8 cellular contexts compared by ENCODE assay signal in genomic region chr7:131544449-131545425, GRCh38. TPM values are rescaled to one million over a fixed set of nuclear protein-coding genes. Genes with fewer than 3 reads are reported as not detected.
A peak's percentile ranks its signal among the peaks of the same experiment; 100 is the strongest.
DNase-seq lines count a peak whose midpoint lies in the region; FAIRE-seq and TF ChIP-seq lines count a peak whose summit lies in the region.

No MANE protein-coding gene starts in this region.

- no peaks in the 10 kb centered on the region for H3K79me2 ChIP-seq in MM.1S (ENCODE audit: low read length)

- TF ChIP-seq POLR2A in breast epithelium (IDR thresholded peaks at IDR 0.05) (no peak), GM12892 (IDR thresholded peaks at IDR 0.05; ENCODE audit: low read depth, low read length) (no peak)

- no peaks in the 10 kb centered on the region for H4K20me1 ChIP-seq in MM.1S (ENCODE audit: insufficient read depth, low read length)

- H3K9me2 ChIP-seq in MM.1S (replicated peaks; ENCODE audit: insufficient read depth, low read length) = no peaks in the 10 kb centered on the region

- H3K9me3 ChIP-seq in MM.1S (replicated peaks; ENCODE audit: insufficient read depth, low read length) = no peaks in the 10 kb centered on the region
- no peaks in the 10 kb centered on the region for H3K9me3 ChIP-seq in breast epithelium
- H3K9me3 ChIP-seq in neuronal stem cell (replicated peaks in 1 of 2; ENCODE audit: control insufficient read depth in 2 of 2, insufficient read depth in 1 of 2, low read depth in 1 of 2, low read length in 2 of 2) = peaks cover 3 to 10% of the 10 kb centered on the region in 2 donors

- peak overlapping the region; percentile 26 for H2AK5ac ChIP-seq in neuronal stem cell (ENCODE audit: low read depth, low read length)

- no peak for FAIRE-seq in GM12892 (lab: Jason Lieb, UNC)

- H3K4me2 ChIP-seq in MM.1S (ENCODE audit: low read depth, low read length) (no peak overlapping the region), neuronal stem cell (ENCODE audit: insufficient read depth, low read length, poor library complexity, severe bottlenecking) (no peak overlapping the region)

- no peak overlapping the region for H2BK120ac ChIP-seq in neuronal stem cell (ENCODE audit: low read depth, low read length)

- H4K91ac ChIP-seq in neuronal stem cell (ENCODE audit: low read depth, low read length, poor library complexity) = no peak overlapping the region

- H3K27me3 ChIP-seq in MM.1S (replicated peaks; ENCODE audit: insufficient read depth, low read length) = no peaks in the 10 kb centered on the region
- no peaks in the 10 kb centered on the region for H3K27me3 ChIP-seq in breast epithelium
- H3K27me3 ChIP-seq in neuronal stem cell (ENCODE audit: control insufficient read depth in 3 of 3, insufficient read depth in 3 of 3, low read depth in 1 of 3, low read length in 3 of 3) = no peaks in the 10 kb centered on the region

- peak; percentile 10; the same call in 1 of the 2 replicates for TF ChIP-seq CTCF in MM.1S (IDR thresholded peaks at IDR 0.05; ENCODE audit: low read length)
- TF ChIP-seq CTCF in breast epithelium (IDR thresholded peaks at IDR 0.05) = no peak

- no peak overlapping the region for H3K14ac ChIP-seq in neuronal stem cell (ENCODE audit: low read length)

- no peaks in the 10 kb centered on the region for H3F3A ChIP-seq in MM.1S (ENCODE audit: insufficient read depth, low read length)

- H3K36me3 ChIP-seq in MM.1S (replicated peaks; ENCODE audit: insufficient read depth, low read length) (no peaks in the 10 kb centered on the region), breast epithelium (no peaks in the 10 kb centered on the region), neuronal stem cell (replicated peaks in 1 of 2; ENCODE audit: control insufficient read depth in 2 of 2, insufficient read depth in 2 of 2, low read length in 2 of 2) (peaks cover 5 to 53% of the 10 kb centered on the region in 2 donors)

- 0 out of 2 replicates have a peak, but pooled peaks cover 5% of the 10 kb centered on the region for H3K4me1 ChIP-seq in MM.1S (ENCODE audit: low read length)
- H3K4me1 ChIP-seq in breast epithelium = no peaks in the 10 kb centered on the region
- peaks cover 8 to 16% of the 10 kb centered on the region in 2 donors for H3K4me1 ChIP-seq in neuronal stem cell (ENCODE audit: control insufficient read depth in 2 of 2, insufficient read depth in 1 of 2, low read depth in 1 of 2, low read length in 2 of 2)

- H3K4ac ChIP-seq in neuronal stem cell (ENCODE audit: low read length) = no peak overlapping the region

- intact Hi-C loops in breast epithelium (cut with DNase I; ENCODE audit: low total_unique reads) = no loop called here

- no peak overlapping the region for H2BK15ac ChIP-seq in neuronal stem cell (ENCODE audit: low read length)

- no peak overlapping the region for H2BK5ac ChIP-seq in neuronal stem cell (ENCODE audit: low read length)

- no peak overlapping the region for H3K18ac ChIP-seq in neuronal stem cell (ENCODE audit: low read length)

- DNase-seq in GDM1 (lab: John Stamatoyannopoulos, UW) (peak; percentile 12), MM.1S (no peak), breast epithelium (ENCODE audit: low spot score in 2 of 2) (no peak), neuronal stem cell (ENCODE audit: low spot score) (no peak), OCI-M2 (lab: John Stamatoyannopoulos, UW; ENCODE audit: unreplicated experiment) (no peak), epidermal melanocyte (ENCODE audit: insufficient read length, low spot score) (no peak), GM12892 (ENCODE audit: insufficient read length) (no peak), LoVo (ENCODE audit: low spot score) (no peak)

- H3K9ac ChIP-seq in MM.1S (ENCODE audit: low read length) (no peak overlapping the region), neuronal stem cell (ENCODE audit: low read depth, low read length, poor library complexity) (no peak overlapping the region)

- no peak overlapping the region for H3K23ac ChIP-seq in neuronal stem cell (ENCODE audit: low read depth, low read length, poor library complexity)

- no peak overlapping the region for H2BK12ac ChIP-seq in neuronal stem cell (ENCODE audit: low read length)

- H2AFZ ChIP-seq in MM.1S (ENCODE audit: low read length) = no peak overlapping the region
- no peak overlapping the region for H2AFZ ChIP-seq in neuronal stem cell (ENCODE audit: low read length)

- H3K79me1 ChIP-seq in neuronal stem cell (ENCODE audit: low read depth, low read length) = peaks cover 2% of the 10 kb centered on the region

- no peak overlapping the region for H4K8ac ChIP-seq in neuronal stem cell (ENCODE audit: low read depth, low read length)

- H3K4me3 ChIP-seq in MM.1S (ENCODE audit: low read length) = no peak overlapping the region
- H3K4me3 ChIP-seq in breast epithelium = no peak overlapping the region
- H3K4me3 ChIP-seq in neuronal stem cell (ENCODE audit: low read length in 2 of 2) = no peak overlapping the region

- no CpG with 5 or more reads among the region's 18 CpGs for WGBS in neuronal stem cell (ENCODE audit: extremely low coverage in 2 of 2, insufficient read length in 2 of 2, insufficient replicate concordance in 1 of 2), 2 donors

- H3K27ac ChIP-seq in MM.1S (ENCODE audit: low read length) (no peak overlapping the region), breast epithelium (peak overlapping the region; percentile 42 to 56), neuronal stem cell (replicated peaks; ENCODE audit: low read length) (no peak overlapping the region)

RNA-seq across cellular contexts. Expression of gene PODXL, which starts 11.7 kb away (rescaled TPM):
- 10 to 100 TPM; 20.3 to 55.6 (median 33.1) TPM for total RNA-seq in breast epithelium
- polyA plus RNA-seq in neuronal stem cell (2013, experiment 1 of 2) = 42.1 TPM
- polyA plus RNA-seq in neuronal stem cell (2013, experiment 2 of 2) = 42.8 TPM
- 0.45 TPM for polyA plus RNA-seq in GM12892 (2012; ENCODE audit: missing spikeins)

Comparison
In these comparisons a context has a peak if more than half of its experiments do, and no peak if none do; other contexts are left out.
1. H3K27ac ChIP-seq: peak in breast epithelium (2 of 2); none in MM.1S (single experiment) and neuronal stem cell (single experiment).